8 cellular contexts compared by ENCODE assay signal in the genomic region with DNA sequence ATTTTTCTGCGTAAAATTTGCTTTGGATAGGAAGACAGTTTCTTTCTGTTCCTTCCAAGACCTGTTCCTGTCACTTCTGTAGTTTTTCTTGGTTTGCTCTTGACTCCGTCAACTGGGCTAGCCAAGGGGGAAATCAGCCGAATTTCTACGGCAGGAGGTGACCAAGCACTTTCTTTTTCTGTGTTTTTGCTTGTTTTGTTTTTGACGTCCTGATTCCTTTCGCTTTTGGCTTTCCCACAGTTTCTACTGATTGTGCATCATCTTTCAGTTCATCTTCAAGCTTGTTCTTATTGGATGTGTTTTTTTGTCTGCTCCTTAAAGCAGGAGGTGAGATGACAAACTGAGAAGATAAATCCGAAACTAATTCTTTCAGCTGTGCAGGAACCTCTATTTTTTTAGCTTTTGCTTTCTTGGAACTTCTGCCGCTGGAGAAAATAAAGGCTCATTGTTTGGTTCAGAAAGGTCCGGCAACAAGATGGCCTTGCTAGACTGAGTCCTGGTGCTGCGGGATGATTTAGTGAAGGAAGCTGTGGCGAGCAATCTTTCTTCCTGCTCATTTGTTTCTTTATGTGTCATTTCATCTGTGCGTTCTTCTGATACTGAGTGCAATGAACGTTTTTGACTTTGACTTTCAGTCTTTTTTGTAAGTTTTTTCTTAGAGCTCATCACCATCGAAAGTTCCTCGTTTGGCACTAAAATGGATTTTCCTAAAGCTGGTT.
DNase-seq lines count a peak whose midpoint lies in the region; ATAC-seq, FAIRE-seq and TF ChIP-seq lines count a peak whose summit lies in the region.
"Not testable (repeated sequence)": the region's sequence is repeated elsewhere in the genome, so short reads cannot be mapped to it uniquely, and the experiment has no call there.

No MANE protein-coding gene starts in this region.

- TF ChIP-seq CTCF in GM06990 (IDR thresholded peaks at IDR 0.05; ENCODE audit: insufficient read depth, low read length, poor library complexity, severe bottlenecking); thoracic aorta (IDR thresholded peaks at IDR 0.05): not testable (repeated sequence)

- not testable (repeated sequence) for H3K27me3 ChIP-seq in GM06990 (replicated peaks; ENCODE audit: control insufficient read depth, insufficient read depth, low read length); MG63; thoracic aorta (replicated peaks; ENCODE audit: insufficient read depth)

- peak; percentile 63 for ATAC-seq in GM21825 (IDR thresholded peaks at IDR 0.05; ENCODE audit: unreplicated experiment)
- ATAC-seq in HG03159 (IDR thresholded peaks at IDR 0.05; ENCODE audit: unreplicated experiment) = peak; percentile 55
- ATAC-seq in thoracic aorta (ENCODE audit: insufficient number of reproducible peaks, low FRiP score, low read depth) = not testable (repeated sequence)

- peak; percentile 85 for FAIRE-seq in GM19239 (lab: Jason Lieb, UNC)

- not testable (repeated sequence) for H3K27ac ChIP-seq in thoracic aorta

- H3K4me1 Mint-ChIP-seq in dendritic cell treated with granulocyte-macrophage colony-stimulating factor and Interleukin-4, amounts not matched to agents 40 ng/mL and 50 ng/mL, for 4 days (ENCODE audit: low read depth) = peaks cover 10% of the 10 kb centered on the region

- DNase-seq in GM06990 (ENCODE audit: extremely low read depth, insufficient read length); thoracic aorta (ENCODE audit: low spot score): not testable (repeated sequence)
- DNase-seq in GM19239 (ENCODE audit: insufficient read length, low spot score) (peak; percentile 6), MG63 (peak; percentile 33)
- peak; percentile 6 for DNase-seq in activated CD4-positive, alpha-beta T cell treated with anti-CD3 and anti-CD28 coated beads for 48 hours

- intact Hi-C loops in dendritic cell treated with granulocyte-macrophage colony-stimulating factor and Interleukin-4, amounts not matched to agents 40 ng/mL and 50 ng/mL, for 4 days (cut with micrococcal nuclease) = not testable (repeated sequence)

- H3K4me3 ChIP-seq in GM06990 (replicated peaks; ENCODE audit: low read depth, low read length) (peak overlapping the region; percentile 49), MG63 (peak overlapping the region; percentile 54), thoracic aorta (peak overlapping the region; percentile 16)

- H3K27ac Mint-ChIP-seq in dendritic cell treated with granulocyte-macrophage colony-stimulating factor and Interleukin-4, amounts not matched to agents 40 ng/mL and 50 ng/mL, for 4 days = not testable (repeated sequence)

- peak overlapping the region; percentile 66 for H3K4me3 Mint-ChIP-seq in dendritic cell treated with granulocyte-macrophage colony-stimulating factor and Interleukin-4, amounts not matched to agents 40 ng/mL and 50 ng/mL, for 4 days

- H3K36me3 ChIP-seq in GM06990 (ENCODE audit: control insufficient read depth, insufficient read depth, low read length); MG63; thoracic aorta: not testable (repeated sequence)

- H3K27me3 Mint-ChIP-seq in dendritic cell treated with granulocyte-macrophage colony-stimulating factor and Interleukin-4, amounts not matched to agents 40 ng/mL and 50 ng/mL, for 4 days = not testable (repeated sequence)

- not testable (repeated sequence) for H3K4me1 ChIP-seq in thoracic aorta (ENCODE audit: control insufficient read depth in 1 of 2, low read depth in 2 of 2)

- H3K9me3 Mint-ChIP-seq in dendritic cell treated with granulocyte-macrophage colony-stimulating factor and Interleukin-4, amounts not matched to agents 40 ng/mL and 50 ng/mL, for 4 days = not testable (repeated sequence)

- H3K36me3 Mint-ChIP-seq in dendritic cell treated with granulocyte-macrophage colony-stimulating factor and Interleukin-4, amounts not matched to agents 40 ng/mL and 50 ng/mL, for 4 days (ENCODE audit: low read depth) = not testable (repeated sequence)

- not testable (repeated sequence) for H3K9me3 ChIP-seq in MG63, thoracic aorta
